8 cellular contexts compared by ENCODE assay signal in genomic region chr7:100476903-100477870, GRCh38. TPM values are rescaled to one million over a fixed set of nuclear protein-coding genes. Genes with fewer than 3 reads are reported as not detected.
DNase-seq lines count a peak whose midpoint lies in the region; ATAC-seq and TF ChIP-seq lines count a peak whose summit lies in the region.

No MANE protein-coding gene starts in this region.

- no peak overlapping the region for H4K5ac ChIP-seq in H9 (ENCODE audit: insufficient read length, low read depth, low read length)

- TF ChIP-seq CTCF in 22Rv1 (IDR thresholded peaks at IDR 0.05): peak; percentile 33
- peak; percentile 44; the same call in 2 of the 3 replicates for TF ChIP-seq CTCF in H9 (conservative IDR thresholded peaks at IDR 0.05)
- peak; percentile 37 for TF ChIP-seq CTCF in hepatocyte (IDR thresholded peaks at IDR 0.05; ENCODE audit: poor library complexity)

- H3K36me3 Mint-ChIP-seq in H9 (ENCODE audit: insufficient read depth in 1 of 3, low read depth in 3 of 3): peaks cover 0 to 5% (median 0%) of the 10 kb centered on the region in 3 experiments; a peak in 1 of 7 replicates

- H4K20me1 ChIP-seq in H9 (ENCODE audit: control insufficient read depth, insufficient read depth, insufficient read length): no peaks in the 10 kb centered on the region
- H4K20me1 ChIP-seq in hepatocyte (ENCODE audit: insufficient read depth, poor library complexity, severe bottlenecking): peaks cover 31% of the 10 kb centered on the region

- H2BK15ac ChIP-seq in H9 (ENCODE audit: low read depth, low read length): no peak overlapping the region

- H2AFZ ChIP-seq in H9 (ENCODE audit: low read length): no peak overlapping the region
- H2AFZ ChIP-seq in hepatocyte: no peak overlapping the region

- H3K9me3 Mint-ChIP-seq in H9: no peaks in the 10 kb centered on the region; a peak in 1 of 5 replicates

- H4K91ac ChIP-seq in H9 (ENCODE audit: insufficient read length, low read depth, low read length): no peak overlapping the region

- H3K23me2 ChIP-seq in H9 (ENCODE audit: insufficient read length, low read depth, low read length, poor library complexity, severe bottlenecking): peaks cover 7% of the 10 kb centered on the region

- H3K4me1 Mint-ChIP-seq in H9: peaks cover 16 to 35% of the 10 kb centered on the region in 2 experiments

- peak overlapping the region; percentile 80 for H3K27ac ChIP-seq in 22Rv1
- H3K27ac ChIP-seq in H9 (ENCODE audit: insufficient read length, low read depth, low read length): no peak overlapping the region
- H3K27ac ChIP-seq in hepatocyte: peak overlapping the region; percentile 89

- no CpG with 5 or more reads among the region's 30 CpGs for WGBS in H9 (ENCODE audit: extremely low coverage, insufficient read length, low lambda C conversion rate)
- 44% methylated on average over 19 of the region's 30 CpGs for WGBS in hepatocyte (ENCODE audit: low lambda C conversion rate, missing lambda C conversion rate)

- H4K8ac ChIP-seq in H9 (replicated peaks; ENCODE audit: insufficient read length, low read depth, low read length): no peak overlapping the region

- no peak overlapping the region for H3T11ph ChIP-seq in H9 (ENCODE audit: low read length)

- peak overlapping the region; percentile 36 to 75; a peak in 4 of 5 replicates for H3K4me3 Mint-ChIP-seq in H9

- H2BK20ac ChIP-seq in H9 (ENCODE audit: low read depth, low read length, poor library complexity, severe bottlenecking): no peak overlapping the region

- no peaks in the 10 kb centered on the region for H3K27me3 ChIP-seq in H9 (ENCODE audit: insufficient read depth, low read length)
- H3K27me3 ChIP-seq in hepatocyte: no peaks in the 10 kb centered on the region

- H3K4me1 ChIP-seq in H9 (ENCODE audit: insufficient read depth, low read length) (no peaks in the 10 kb centered on the region; the same call in 1 of the 2 replicates), hepatocyte (ENCODE audit: insufficient read depth) (peaks cover 28% of the 10 kb centered on the region)

- H2BK12ac ChIP-seq in H9 (ENCODE audit: insufficient read length, low read depth, low read length): no peak overlapping the region

- no peak overlapping the region for H3K23ac ChIP-seq in H9 (ENCODE audit: insufficient read length, low read depth, low read length)

- no peak overlapping the region for H3K56ac ChIP-seq in H9 (ENCODE audit: insufficient read length, low read depth, low read length)

- no peak overlapping the region for H2BK120ac ChIP-seq in H9 (ENCODE audit: low read depth, low read length, poor library complexity, severe bottlenecking)

- H3K27me3 Mint-ChIP-seq in H9 (ENCODE audit: low read depth): no peaks in the 10 kb centered on the region

- ATAC-seq in HG02884 (IDR thresholded peaks at IDR 0.05; ENCODE audit: unreplicated experiment) (no peak), GM21723 (IDR thresholded peaks at IDR 0.05; ENCODE audit: unreplicated experiment) (no peak)

- H3K79me2 ChIP-seq in H9 (ENCODE audit: insufficient read depth, low read length) (no peaks in the 10 kb centered on the region), hepatocyte (peaks cover 50% of the 10 kb centered on the region)

- no peaks in the 10 kb centered on the region for H3K9me2 ChIP-seq in hepatocyte (replicated peaks; ENCODE audit: insufficient read depth)

- no peak overlapping the region for H2BK5ac ChIP-seq in H9 (ENCODE audit: insufficient read length, low read length)

- no peaks in the 10 kb centered on the region for H3K36me3 ChIP-seq in hepatocyte (replicated peaks; ENCODE audit: insufficient read depth, low read depth)

- H3K4ac ChIP-seq in H9 (ENCODE audit: low read depth, low read length): no peak overlapping the region

- peak overlapping the region; percentile 76 for H3K4me3 ChIP-seq in hepatocyte

- H3K9me3 ChIP-seq in H9 (ENCODE audit: control insufficient read depth, low read depth, low read length): no peaks in the 10 kb centered on the region
- no peaks in the 10 kb centered on the region for H3K9me3 ChIP-seq in hepatocyte (ENCODE audit: low read depth)

- no peak overlapping the region for H3K18ac ChIP-seq in H9 (ENCODE audit: insufficient read length, low read depth, low read length)

- no peak overlapping the region for H3K14ac ChIP-seq in H9 (ENCODE audit: insufficient read depth, low read length)

- H3K79me1 ChIP-seq in H9 (ENCODE audit: insufficient read depth, low read depth, low read length, poor library complexity, severe bottlenecking): no peaks in the 10 kb centered on the region

- no peak overlapping the region for H3K9ac ChIP-seq in H9 (ENCODE audit: extremely low read depth, insufficient read length, low read length)

- H3K4me2 ChIP-seq in H9 (ENCODE audit: insufficient read depth, insufficient read length, low read length): peak overlapping the region; percentile 45
- peak overlapping the region; percentile 97 for H3K4me2 ChIP-seq in hepatocyte

- peak; percentile 52 for DNase-seq in H9
- peak; percentile 78 for DNase-seq in activated effector memory CD4-positive, alpha-beta T cell treated with anti-CD3 and anti-CD28 coated beads, Interleukin-2, amount 50 U/mL, for 16 hours
- DNase-seq in hepatocyte (ENCODE audit: low spot score): no peak
- peak; percentile 57 to 59 for DNase-seq in stimulated activated CD4-positive, alpha-beta T cell treated with anti-CD3 and anti-CD28 coated beads, Interleukin-2, amount 100 ng/mL, for 24 hours
- no peak for DNase-seq in SW480 (ENCODE audit: low spot score)

- H2AK5ac ChIP-seq in H9 (ENCODE audit: insufficient read length, low read length): no peak overlapping the region

- H3K27ac Mint-ChIP-seq in H9: no peak overlapping the region

RNA-seq across cellular contexts. Expression of gene TSC22D4, which starts 1.8 kb away (rescaled TPM):
- total RNA-seq in H9 (2021) (17.2 and 17.5 TPM in 2 replicates), hepatocyte (25.4 and 26.2 TPM in 2 replicates)
- 89.6 and 90.7 TPM in 2 replicates for polyA plus RNA-seq in hepatocyte

RNA-seq across cellular contexts. Expression of gene NYAP1, which starts 6.5 kb away (rescaled TPM):
- 3.2 and 4.0 TPM in 2 replicates for total RNA-seq in H9 (2021)
- 1.6 and 2.4 TPM in 2 replicates for total RNA-seq in hepatocyte
- polyA plus RNA-seq in hepatocyte: 0.68 TPM in 1 of 2 replicates, not detected in the other

RNA-seq across cellular contexts. Expression of gene SPACDR, which starts 13.1 kb away (rescaled TPM):
- total RNA-seq in H9 (2021) (0.39 TPM in 1 of 2 replicates, not detected in the other), hepatocyte (0.13 and 0.72 TPM in 2 replicates)
- polyA plus RNA-seq in hepatocyte: 0.46 TPM in 1 of 2 replicates, not detected in the other

RNA-seq across cellular contexts. Expression of gene PPP1R35, which starts 40.9 kb away (rescaled TPM):
- 37.4 and 40.2 TPM in 2 replicates for total RNA-seq in H9 (2021)
- total RNA-seq in hepatocyte: 10.0 and 12.8 TPM in 2 replicates
- polyA plus RNA-seq in hepatocyte: 39.6 and 50.3 TPM in 2 replicates

RNA-seq across cellular contexts. Expression of gene MEPCE, which starts 47.6 kb away (rescaled TPM):
- total RNA-seq in H9 (2021) (68.0 and 69.0 TPM in 2 replicates), hepatocyte (20.9 and 23.1 TPM in 2 replicates)
- 15.8 and 17.2 TPM in 2 replicates for polyA plus RNA-seq in hepatocyte

Comparison
In these comparisons a context has a peak if more than half of its experiments do, and no peak if none do; other contexts are left out.
1. DNase-seq: peak in H9 (single experiment), activated effector memory CD4-positive, alpha-beta T cell treated with anti-CD3 and anti-CD28 coated beads, Interleukin-2, amount 50 U/mL, for 16 hours (single experiment) and stimulated activated CD4-positive, alpha-beta T cell treated with anti-CD3 and anti-CD28 coated beads, Interleukin-2, amount 100 ng/mL, for 24 hours (2 of 2); none in hepatocyte (single experiment) and SW480 (single experiment).
2. Peak in every context shown above with its lines, with median percentiles within 50 percentile points of each other: CTCF ChIP-seq.